19 cellular contexts compared by ENCODE assay signal in the genomic region with DNA sequence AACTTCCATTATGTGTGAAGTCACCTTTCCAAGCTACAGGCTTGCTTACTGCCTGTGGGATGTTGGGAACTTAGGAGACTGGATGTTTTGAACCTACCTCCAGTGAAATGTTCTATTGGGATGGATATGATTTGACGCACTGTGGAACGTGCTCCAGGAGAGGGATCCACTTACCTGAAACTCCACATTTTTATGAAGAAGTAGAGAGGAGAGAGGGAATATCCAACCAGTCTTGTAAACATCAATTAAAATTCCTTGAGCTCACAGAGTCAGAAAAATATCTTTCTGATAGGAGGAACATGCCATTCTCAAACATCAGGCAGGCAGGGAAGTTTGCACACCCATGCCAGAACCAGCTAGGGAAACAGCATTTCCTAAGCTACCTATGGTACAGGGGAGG.
A peak's percentile ranks its signal among the peaks of the same experiment; 100 is the strongest.
DNase-seq lines count a peak whose midpoint lies in the region; ATAC-seq and TF ChIP-seq lines count a peak whose summit lies in the region.
"Had no signal": no experiment of that assay in that cellular context is flagged by ENCODE, and none has a peak within 500 bp of the region (broad histone marks: within the 10 kb centered on the region; RNA-seq: fewer than 3 reads in every experiment).

No MANE protein-coding gene starts in this region.

- WGBS in esophagus squamous epithelium, 2 donors = 89% methylated on average over 2 of the region's 2 CpGs; no CpG with 5 or more reads in 1 of the 2 donors
- WGBS in liver = 86% methylated on average over 2 of the region's 2 CpGs

- H3K27me3 ChIP-seq in esophagus squamous epithelium = no peaks in the 10 kb centered on the region
- no peaks in the 10 kb centered on the region for H3K27me3 ChIP-seq in liver (ENCODE audit: control insufficient read depth in 4 of 4, insufficient read depth in 4 of 4, low read length in 3 of 4)
- no peaks in the 10 kb centered on the region for H3K27me3 ChIP-seq in left lung

- TF ChIP-seq CTCF in esophagus squamous epithelium (IDR thresholded peaks at IDR 0.05) = no peak
- peak; percentile 14 for TF ChIP-seq CTCF in liver (IDR thresholded peaks at IDR 0.05; ENCODE audit: low read depth, low read length, missing input control)
- no peak for TF ChIP-seq CTCF in left lung (IDR thresholded peaks at IDR 0.05)

- TF ChIP-seq RAD21 in liver (IDR thresholded peaks at IDR 0.05) = peak; percentile 53 to 68

- intact Hi-C loops in esophagus squamous epithelium (cut with DNase I) (loop anchor here (10.0 kb wide), 1 partner anchor 90 kb away; a partner anchor contains a TSS), left lung (cut with DNase I) (loop anchor here in 1 of 2 donors (5.0 kb wide), 1 partner anchor 187 kb away; no protein-coding TSS in a partner anchor)

- H3K4me1 ChIP-seq in esophagus squamous epithelium (peaks cover 3 to 29% (median 9%) of the 10 kb centered on the region in 3 donors), liver (ENCODE audit: control insufficient read depth in 4 of 4, insufficient read depth in 4 of 4, low read length in 3 of 4) (no peaks in the 10 kb centered on the region), left lung (no peaks in the 10 kb centered on the region)
- H3K4me1 ChIP-seq: BLaER1 had no signal

- H3K9ac ChIP-seq in liver (ENCODE audit: low read depth in 1 of 2, low read length in 2 of 2) = no peak overlapping the region
- H3K9ac ChIP-seq: BLaER1 had no signal

- DNase-seq in Caki2 (ENCODE audit: low read depth) (peak; percentile 32), astrocyte of the hippocampus (ENCODE audit: low read depth, low spot score) (peak; percentile 14), esophagus squamous epithelium (lab: John Stamatoyannopoulos, UW) (no peak), left lung (no peak), caudate nucleus (lab: John Stamatoyannopoulos, UW) (no peak)
- DNase-seq: DMS 273 treated with DMSO at 0.1 percent for 48 hours; GF-D8; HFFc6; NCI-H1436 treated with DMSO at 0.1 percent for 48 hours; NCI-H2029 treated with DMSO at 0.1 percent for 48 hours; NCI-H2171 treated with DMSO at 0.1 percent for 48 hours; NCI-H446 treated with DMSO at 0.1 percent for 48 hours; NK-92 treated with Interleukin-12 subunit alpha and Interleukin-12 subunit beta, amount 100 ng/mL, for 24 hours had no signal

- H3K4me3 ChIP-seq in esophagus squamous epithelium (no peak overlapping the region), liver (ENCODE audit: low read depth in 1 of 3, low read length in 3 of 3) (no peak overlapping the region), left lung (no peak overlapping the region)
- H3K4me3 ChIP-seq: BLaER1 had no signal

- no peaks in the 10 kb centered on the region for H3K36me3 ChIP-seq in esophagus squamous epithelium
- H3K36me3 ChIP-seq in liver (ENCODE audit: control insufficient read depth in 4 of 4, insufficient read depth in 3 of 4, low read depth in 1 of 4, low read length in 3 of 4) = no peaks in the 10 kb centered on the region
- H3K36me3 ChIP-seq in left lung = no peaks in the 10 kb centered on the region
- H3K36me3 ChIP-seq: BLaER1 had no signal

- in situ Hi-C loops in Caki2 (cut with HindIII; ENCODE audit: low pct_unique_long_range_greater_than_20kb, low sequenced_read_pairs) = no loop called here

- TF ChIP-seq POLR2A in esophagus squamous epithelium (IDR thresholded peaks at IDR 0.05) = no peak

- no peak for ATAC-seq in GM21528 (IDR thresholded peaks at IDR 0.05; ENCODE audit: low FRiP score, unreplicated experiment)
- ATAC-seq in esophagus mucosa = no peak
- no peak for ATAC-seq in left lung

- H3K27ac ChIP-seq in esophagus squamous epithelium (peak overlapping the region in 3 of 4 donors; percentile 39 to 60 (median 47)), liver (ENCODE audit: low read depth in 1 of 2, low read length in 2 of 2) (no peak overlapping the region), left lung (no peak overlapping the region), caudate nucleus (ENCODE audit: low read depth, low read length) (no peak overlapping the region)
- H3K27ac ChIP-seq: BLaER1, HL-60, RWPE1 had no signal

- H3K9me3 ChIP-seq in esophagus squamous epithelium = no peaks in the 10 kb centered on the region
- no peaks in the 10 kb centered on the region for H3K9me3 ChIP-seq in liver (ENCODE audit: control insufficient read depth in 4 of 4, low read length in 3 of 4)
- no peaks in the 10 kb centered on the region for H3K9me3 ChIP-seq in left lung
- H3K9me3 ChIP-seq: BLaER1 had no signal

TF ChIP-seq in liver, 16 proteins besides CTCF, POLR2A, EP300 and RAD21:
- TF ChIP-seq HNF4A (conservative IDR thresholded peaks at IDR 0.05) = no peak
- no peak for TF ChIP-seq EGR1 (IDR thresholded peaks at IDR 0.05; ENCODE audit: low read depth in 2 of 2)

Comparison
In these comparisons a context has a peak if more than half of its experiments do, and no peak if none do; other contexts are left out.
1. DNase-seq: peak in Caki2 (single experiment) and astrocyte of the hippocampus (single experiment); none in esophagus squamous epithelium (single experiment), left lung (0 of 2) and caudate nucleus (0 of 61).
2. H3K27ac ChIP-seq: peak in esophagus squamous epithelium (3 of 4); none in liver (0 of 2), left lung (0 of 2) and caudate nucleus (single experiment).